In the genomic region with DNA sequence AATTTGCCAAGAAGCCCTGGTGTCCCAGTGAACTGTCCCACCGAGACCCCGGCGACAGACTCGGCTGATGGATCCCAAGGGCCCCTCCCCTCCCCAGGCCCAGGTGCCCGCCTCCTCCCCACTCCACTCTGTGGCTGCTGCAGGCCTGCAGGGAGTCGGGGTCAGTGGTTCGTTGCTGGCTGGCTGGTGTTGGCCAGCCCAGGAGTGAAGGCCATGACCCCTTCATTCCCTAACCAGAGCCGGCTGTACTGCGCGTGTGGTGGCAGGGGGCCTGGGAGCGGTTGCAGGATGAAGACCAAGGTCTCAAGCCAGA, we compare ENCODE assay signal across 16 cellular contexts. TPM values are rescaled to one million over a fixed set of nuclear protein-coding genes. Genes with fewer than 3 reads are reported as not detected.
DNase-seq lines count a peak whose midpoint lies in the region; ATAC-seq, FAIRE-seq and TF ChIP-seq lines count a peak whose summit lies in the region.
"Had no signal": no experiment of that assay in that cellular context is flagged by ENCODE, and none has a peak within 500 bp of the region (broad histone marks: within the 10 kb centered on the region; RNA-seq: fewer than 3 reads in every experiment).

No MANE protein-coding gene starts in this region.

- no peak overlapping the region for H3K9ac ChIP-seq in HepG2 (ENCODE audit: insufficient read depth, low read depth, low read length)

- H3K4me2 ChIP-seq in HepG2 (ENCODE audit: low read depth, low read length) = peak overlapping the region; percentile 61

- 0 out of 6 replicates have a peak overlapping the region, but pooled peaks of 1 of the 3 experiments have one; percentile 21 for H3K4me3 ChIP-seq in HepG2 (replicated peaks in 1 of 3; ENCODE audit: insufficient read depth in 1 of 3, low read depth in 2 of 3, low read length in 3 of 3)
- H3K4me3 ChIP-seq in right lobe of liver = no peak overlapping the region
- H3K4me3 ChIP-seq: A549 had no signal

- TF ChIP-seq EP300 in HepG2 (IDR thresholded peaks at IDR 0.05; ENCODE audit: low read depth in 2 of 2, low read length in 2 of 2) (no peak), HepG2 (CRISPR knock-in tag; IDR thresholded peaks at IDR 0.05; ENCODE audit: borderline replicate concordance) (no peak)

- H3K27ac ChIP-seq in HepG2 (ENCODE audit: extremely low read length, insufficient read depth, low read length) = no peak overlapping the region
- H3K27ac ChIP-seq in right lobe of liver = no peak overlapping the region
- no peak overlapping the region for H3K27ac ChIP-seq in substantia nigra (ENCODE audit: low read depth, low read length, poor library complexity, severe bottlenecking)
- H3K27ac ChIP-seq: RWPE1 had no signal

- BruUV-seq in HepG2 (replicated peaks; lab: Mats Ljungman, UMichigan) = no TSS peak

- POLR2A ChIA-PET in HepG2 (lab: Yijun Ruan, JAX) = no interaction called here

- peaks cover 5% of the 10 kb centered on the region for H3K79me2 ChIP-seq in HepG2 (ENCODE audit: insufficient read depth, low read length)

- in situ Hi-C loops in HepG2 (cut with HindIII; ENCODE audit: extremely low pct_ligation_motif_present, low pct_unique_long_range_greater_than_20kb) = loop anchor here (5.0 to 10.0 kb wide), 2 partner anchors 388 to 666 kb away; no protein-coding TSS in a partner anchor

- no peak overlapping the region for H2AFZ ChIP-seq in HepG2 (ENCODE audit: low read length)

- TF ChIP-seq POLR2A in HepG2 (IDR thresholded peaks at IDR 0.05; ENCODE audit: insufficient read depth in 1 of 2, low read depth in 2 of 2, low read length in 2 of 2) = no peak
- TF ChIP-seq POLR2A in right lobe of liver (IDR thresholded peaks at IDR 0.05) = no peak

- no peak for TF ChIP-seq RAD21 in HepG2 (CRISPR knock-in tag; IDR thresholded peaks at IDR 0.05)

- H3K27me3 ChIP-seq in HepG2 (ENCODE audit: control insufficient read depth in 1 of 2, insufficient read depth in 2 of 2, low read length in 2 of 2) = no peaks in the 10 kb centered on the region
- peaks cover 0 to under 1% of the 10 kb centered on the region in 2 donors for H3K27me3 ChIP-seq in right lobe of liver

- FAIRE-seq in HepG2 (lab: Jason Lieb, UNC) = no peak
- FAIRE-seq: A549, H54 had no signal

- DNase-seq in HepG2 (ENCODE audit: low spot score) (no peak), right lobe of liver (no peak), left ventricle myocardium superior (no peak), retina (peak; percentile 25), substantia nigra (lab: John Stamatoyannopoulos, UW) (no peak), NOMO-1 treated with dmso at 0.1 percent for 144 hours (lab: John Stamatoyannopoulos, UW; ENCODE audit: unreplicated experiment) (no peak)
- DNase-seq: MV-4-11, NCI-H1436, NCI-H2029 treated with DMSO at 0.1 percent for 48 hours had no signal

- no peaks in the 10 kb centered on the region for H4K20me1 ChIP-seq in HepG2 (ENCODE audit: insufficient read depth, low read length)

- intact Hi-C loops in HepG2 (cut with micrococcal nuclease; ENCODE audit: unreplicated experiment) (loop anchor here (5.0 to 10.0 kb wide), 2 partner anchors 388 to 666 kb away; no protein-coding TSS in a partner anchor), right lobe of liver (cut with DNase I) (loop anchor here in 1 of 2 donors (10.0 kb wide), 1 partner anchor 396 kb away; no protein-coding TSS in a partner anchor), left ventricle myocardium superior (cut with micrococcal nuclease) (no loop called here)

- no peaks in the 10 kb centered on the region for H3K9me3 ChIP-seq in HepG2 (ENCODE audit: low read length)
- no peaks in the 10 kb centered on the region for H3K9me3 ChIP-seq in right lobe of liver
- H3K9me3 ChIP-seq: A549, Caco-2 had no signal

- peaks cover 71% of the 10 kb centered on the region for H3K4me1 ChIP-seq in HepG2 (ENCODE audit: insufficient read depth, low read length)
- H3K4me1 ChIP-seq in right lobe of liver = no peaks in the 10 kb centered on the region

- CTCF ChIA-PET in HepG2 (lab: Yijun Ruan, JAX; ENCODE audit: low intra/inter-chr PET ratio, low total read pairs) = interaction anchor here (1.0 to 1.5 kb wide), 3 partner anchors 35 to 74 kb away, joined by 3 to 8 read pairs (median 3); no protein-coding TSS in a partner anchor

- WGBS in HepG2 (ENCODE audit: low lambda C conversion rate) = 80% methylated on average over 7 of the region's 11 CpGs
- no CpG with 5 or more reads among the region's 11 CpGs for WGBS in right lobe of liver (ENCODE audit: insufficient coverage, low coverage, low lambda C conversion rate, missing lambda C conversion rate)

- ATAC-seq in HepG2 (no peak), right lobe of liver (no peak), left ventricle myocardium superior (peak; percentile 6), esophagus mucosa (no peak)

- TF ChIP-seq CTCF in HepG2 (CRISPR knock-in tag; IDR thresholded peaks at IDR 0.05) (no peak), right lobe of liver (IDR thresholded peaks at IDR 0.05) (no peak)

- H3K36me3 ChIP-seq in HepG2 (replicated peaks in 1 of 2; ENCODE audit: control insufficient read depth in 1 of 2, insufficient read depth in 2 of 2, low read length in 2 of 2) = no peaks in the 10 kb centered on the region; a peak in 1 of 5 replicates
- no peaks in the 10 kb centered on the region for H3K36me3 ChIP-seq in right lobe of liver

TF ChIP-seq in HepG2, 621 proteins besides CTCF, POLR2A, EP300 and RAD21 (continues in another document):
- TF ChIP-seq, protein P1, sequence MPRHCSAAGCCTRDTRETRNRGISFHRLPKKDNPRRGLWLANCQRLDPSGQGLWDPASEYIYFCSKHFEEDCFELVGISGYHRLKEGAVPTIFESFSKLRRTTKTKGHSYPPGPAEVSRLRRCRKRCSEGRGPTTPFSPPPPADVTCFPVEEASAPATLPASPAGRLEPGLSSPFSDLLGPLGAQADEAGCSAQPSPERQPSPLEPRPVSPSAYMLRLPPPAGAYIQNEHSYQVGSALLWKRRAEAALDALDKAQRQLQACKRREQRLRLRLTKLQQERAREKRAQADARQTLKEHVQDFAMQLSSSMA (CRISPR knock-in tag; IDR thresholded peaks at IDR 0.05) = no peak
- TF ChIP-seq PPARG (CRISPR knock-in tag; conservative IDR thresholded peaks at IDR 0.05) (no peak), ZNF768 (CRISPR knock-in tag; IDR thresholded peaks at IDR 0.05) (0 out of 2 replicates have a peak, but pooled peaks have one; percentile 13), BRD4 (CRISPR knock-in tag; IDR thresholded peaks at IDR 0.05) (no peak), IRF2 (CRISPR knock-in tag; IDR thresholded peaks at IDR 0.05) (0 out of 2 replicates have a peak, but pooled peaks have one; percentile 27), FOXO1 (CRISPR knock-in tag; IDR thresholded peaks at IDR 0.05) (no peak), KDM1A (CRISPR knock-in tag; IDR thresholded peaks at IDR 0.05) (no peak), ZNF546 (CRISPR knock-in tag; conservative IDR thresholded peaks at IDR 0.05) (no peak)
- TF ChIP-seq, protein P2, sequence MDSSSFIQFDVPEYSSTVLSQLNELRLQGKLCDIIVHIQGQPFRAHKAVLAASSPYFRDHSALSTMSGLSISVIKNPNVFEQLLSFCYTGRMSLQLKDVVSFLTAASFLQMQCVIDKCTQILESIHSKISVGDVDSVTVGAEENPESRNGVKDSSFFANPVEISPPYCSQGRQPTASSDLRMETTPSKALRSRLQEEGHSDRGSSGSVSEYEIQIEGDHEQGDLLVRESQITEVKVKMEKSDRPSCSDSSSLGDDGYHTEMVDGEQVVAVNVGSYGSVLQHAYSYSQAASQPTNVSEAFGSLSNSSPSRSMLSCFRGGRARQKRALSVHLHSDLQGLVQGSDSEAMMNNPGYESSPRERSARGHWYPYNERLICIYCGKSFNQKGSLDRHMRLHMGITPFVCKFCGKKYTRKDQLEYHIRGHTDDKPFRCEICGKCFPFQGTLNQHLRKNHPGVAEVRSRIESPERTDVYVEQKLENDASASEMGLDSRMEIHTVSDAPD (CRISPR knock-in tag; IDR thresholded peaks at IDR 0.05) = 0 out of 2 replicates have a peak, but pooled peaks have one; percentile 12
- TF ChIP-seq, protein P3, sequence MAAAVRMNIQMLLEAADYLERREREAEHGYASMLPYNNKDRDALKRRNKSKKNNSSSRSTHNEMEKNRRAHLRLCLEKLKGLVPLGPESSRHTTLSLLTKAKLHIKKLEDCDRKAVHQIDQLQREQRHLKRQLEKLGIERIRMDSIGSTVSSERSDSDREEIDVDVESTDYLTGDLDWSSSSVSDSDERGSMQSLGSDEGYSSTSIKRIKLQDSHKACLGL (CRISPR knock-in tag; IDR thresholded peaks at IDR 0.05) = no peak

RNA-seq across cellular contexts. Expression of a gene that starts 9.2 kb away (rescaled TPM):
- total RNA-seq in HepG2 (2016; rRNA removed; fragmentation: Illumina TruSeq; extraction: Trizol) (10.2 and 15.3 TPM in 2 replicates), right lobe of liver (1 to 10 TPM; 1.9 to 4.4 (median 2.7) TPM), left ventricle myocardium superior (9.1 TPM), esophagus mucosa (1.6 TPM)
- total RNA-seq in HepG2 (2016; cell fraction: cytosol; rRNA removed; fragmentation: Illumina TruSeq; extraction: Trizol; ENCODE audit: low read depth) = 3.7 TPM in 2 replicates
- total RNA-seq in HepG2 (2016; cell fraction: insoluble cytoplasmic fraction; rRNA removed; fragmentation: Illumina TruSeq; extraction: Trizol) = 8.3 and 14.7 TPM in 2 replicates
- total RNA-seq in HepG2 (2016; cell fraction: membrane; rRNA removed; fragmentation: Illumina TruSeq; extraction: Trizol) = 9.6 and 10.4 TPM in 2 replicates
- 10.9 and 12.4 TPM in 2 replicates for total RNA-seq in HepG2 (2016; cell fraction: nucleus; rRNA removed; fragmentation: Illumina TruSeq; extraction: Trizol)
- 2.8 and 3.0 TPM in 2 replicates for polyA plus RNA-seq in HepG2 (2011; rRNA removed)
- polyA plus RNA-seq in HepG2 (2011; cell fraction: cytosol; rRNA removed) = 1.9 and 3.7 TPM in 2 replicates
- polyA plus RNA-seq in HepG2 (2011; cell fraction: nucleus; rRNA removed) = 9.5 and 10.4 TPM in 2 replicates
- polyA plus RNA-seq in HepG2 (2012) = 1.0 and 1.6 TPM in 2 replicates
- 2.8 and 3.6 TPM in 2 replicates for polyA plus RNA-seq in HepG2 (2016; cell fraction: cytosol; fragmentation: Illumina TruSeq; extraction: Trizol; ENCODE audit: low read depth)
- 13.1 and 15.6 TPM in 2 replicates for polyA plus RNA-seq in HepG2 (2016; cell fraction: insoluble cytoplasmic fraction; fragmentation: Illumina TruSeq; extraction: Trizol; ENCODE audit: low read depth)
- 8.1 and 8.9 TPM in 2 replicates for polyA plus RNA-seq in HepG2 (2016; cell fraction: membrane; fragmentation: Illumina TruSeq; extraction: Trizol; ENCODE audit: low read depth)
- polyA plus RNA-seq in HepG2 (2016; cell fraction: nucleus; fragmentation: Illumina TruSeq; extraction: Trizol; ENCODE audit: insufficient read depth, low read depth) = 26.2 and 30.9 TPM in 2 replicates
- 3.0 and 6.9 TPM in 2 replicates for polyA minus RNA-seq in HepG2 (2011; rRNA and poly(A)+ RNA removed; ENCODE audit: low replicate concordance)
- polyA minus RNA-seq in HepG2 (2011; cell fraction: cytosol; rRNA and poly(A)+ RNA removed) = 1.5 and 2.4 TPM in 2 replicates
- polyA minus RNA-seq in HepG2 (2011; cell fraction: nucleus; rRNA and poly(A)+ RNA removed) = 4.9 and 5.3 TPM in 2 replicates
- total RNA-seq: OCI-LY7 had no signal
- polyA plus RNA-seq: IgD-negative memory B cell had no signal
